In genomic region chr16:588639-588888, GRCh38 we compare ENCODE assay signal across 2 cellular contexts.
A peak's percentile ranks its signal among the peaks of the same experiment; 100 is the strongest.
TF ChIP-seq lines count a peak whose summit lies in the region.

No MANE protein-coding gene starts in this region.

TF ChIP-seq in SK-N-SH treated with all-trans-retinoic acid at 6 μM for 48 hours, 23 proteins besides CTCF, POLR2A, EP300 and RAD21:
- TF ChIP-seq BACH2 (CRISPR knock-in tag; IDR thresholded peaks at IDR 0.05; ENCODE audit: borderline replicate concordance) (no peak), ISL1 (CRISPR knock-in tag; IDR thresholded peaks at IDR 0.05) (no peak), OSR1 (CRISPR knock-in tag; IDR thresholded peaks at IDR 0.05) (no peak), TSHZ2 (CRISPR knock-in tag; IDR thresholded peaks at IDR 0.05) (no peak), SNAI2 (CRISPR knock-in tag; IDR thresholded peaks at IDR 0.05) (no peak)

TF ChIP-seq in K562, 482 proteins besides CTCF, POLR2A, EP300 and RAD21:
- TF ChIP-seq FOXM1 (IDR thresholded peaks at IDR 0.05; ENCODE audit: low read depth), result no peak
- TF ChIP-seq FOXM1 (CRISPR knock-in tag; IDR thresholded peaks at IDR 0.05; ENCODE audit: low read depth), result 0 out of 2 replicates have a peak, but pooled peaks have one; percentile 69
- TF ChIP-seq ZNF12 (CRISPR knock-in tag; IDR thresholded peaks at IDR 0.05), result no peak
- 0 out of 2 replicates have a peak, but pooled peaks have one; percentile 5 for TF ChIP-seq ZBTB17 (CRISPR knock-in tag; IDR thresholded peaks at IDR 0.05)
- no peak for TF ChIP-seq ZNF41 (CRISPR knock-in tag; conservative IDR thresholded peaks at IDR 0.05)
- TF ChIP-seq POU5F1 (IDR thresholded peaks at IDR 0.05; ENCODE audit: borderline replicate concordance, low read depth, low read length, partially characterized antibody), result no peak
- 0 out of 2 replicates have a peak, but pooled peaks have one; percentile 35 for TF ChIP-seq BRD4 (IDR thresholded peaks at IDR 0.05)
- no peak for TF ChIP-seq PURB (CRISPR knock-in tag; IDR thresholded peaks at IDR 0.05; ENCODE audit: low read depth)
- no peak for TF ChIP-seq ELF1 (tag; IDR thresholded peaks at IDR 0.05)
- TF ChIP-seq MYBL2 (IDR thresholded peaks at IDR 0.05; ENCODE audit: low read depth), result no peak
- no peak for TF ChIP-seq MYBL2 (CRISPR knock-in tag; IDR thresholded peaks at IDR 0.05; ENCODE audit: borderline replicate concordance)
- TF ChIP-seq SMAD3 (CRISPR knock-in tag; conservative IDR thresholded peaks at IDR 0.05), result no peak
- no peak for TF ChIP-seq ARID3B (CRISPR knock-in tag; IDR thresholded peaks at IDR 0.05; ENCODE audit: borderline replicate concordance)
- TF ChIP-seq ZNF124 (CRISPR knock-in tag; IDR thresholded peaks at IDR 0.05), result no peak
- TF ChIP-seq ZBTB7A (IDR thresholded peaks at IDR 0.05; ENCODE audit: borderline replicate concordance, control insufficient read depth, low read depth, low read length), result 0 out of 2 replicates have a peak, but pooled peaks have one; percentile 9
- TF ChIP-seq ZNF277 (CRISPR knock-in tag; IDR thresholded peaks at IDR 0.05; ENCODE audit: borderline replicate concordance), result no peak
- no peak for TF ChIP-seq ZNF699 (CRISPR knock-in tag; IDR thresholded peaks at IDR 0.05; ENCODE audit: insufficient replicate concordance)
- TF ChIP-seq ZNF431 (CRISPR knock-in tag; IDR thresholded peaks at IDR 0.05), result peak; percentile 23; the same call in 1 of the 2 replicates
- no peak for TF ChIP-seq FOXK1 (CRISPR knock-in tag; IDR thresholded peaks at IDR 0.05; ENCODE audit: borderline replicate concordance)
- no peak for TF ChIP-seq TARDBP (IDR thresholded peaks at IDR 0.05)
- peak; percentile 91 for TF ChIP-seq HNRNPLL (IDR thresholded peaks at IDR 0.05; ENCODE audit: low read depth, low read length, poor library complexity, severe bottlenecking)
- TF ChIP-seq SFPQ (IDR thresholded peaks at IDR 0.05; ENCODE audit: low read depth, low read length), result no peak
- TF ChIP-seq MYNN (IDR thresholded peaks at IDR 0.05), result no peak
- TF ChIP-seq MYNN (CRISPR knock-in tag; IDR thresholded peaks at IDR 0.05), result no peak
- no peak for TF ChIP-seq L3MBTL2 (IDR thresholded peaks at IDR 0.05)
- TF ChIP-seq ILF3 (IDR thresholded peaks at IDR 0.05; ENCODE audit: borderline replicate concordance), result no peak
- no peak for TF ChIP-seq SPI1 (IDR thresholded peaks at IDR 0.05; ENCODE audit: borderline replicate concordance, low read depth, low read length)
- TF ChIP-seq CXXC5 (CRISPR knock-in tag; IDR thresholded peaks at IDR 0.05), result no peak
- no peak for TF ChIP-seq PKNOX1 (IDR thresholded peaks at IDR 0.05)
- no peak for TF ChIP-seq IRF2 (CRISPR knock-in tag; IDR thresholded peaks at IDR 0.05)
- TF ChIP-seq TAF7 (tag; IDR thresholded peaks at IDR 0.05), result no peak
- TF ChIP-seq ZBTB12 (CRISPR knock-in tag; IDR thresholded peaks at IDR 0.05), result no peak
- TF ChIP-seq NCOA1 (IDR thresholded peaks at IDR 0.05; ENCODE audit: low read depth), result no peak; the same call in 1 of the 2 replicates
- no peak for TF ChIP-seq ZBTB9 (CRISPR knock-in tag; IDR thresholded peaks at IDR 0.05)
- no peak for TF ChIP-seq BCL6 (CRISPR knock-in tag; IDR thresholded peaks at IDR 0.05)
- no peak for TF ChIP-seq ZNF165 (CRISPR knock-in tag; IDR thresholded peaks at IDR 0.05; ENCODE audit: borderline replicate concordance)
- no peak for TF ChIP-seq ZNF274 (IDR thresholded peaks at IDR 0.05; ENCODE audit: borderline replicate concordance, low read depth, low read length)
- TF ChIP-seq MYC (IDR thresholded peaks at IDR 0.05; ENCODE audit: low read depth, low read length), result no peak
- TF ChIP-seq MYC (CRISPR knock-in tag; IDR thresholded peaks at IDR 0.05; ENCODE audit: borderline replicate concordance, low read depth), result 0 out of 2 replicates have a peak, but pooled peaks have one; percentile 9
- no peak for TF ChIP-seq TSC22D4 (tag; IDR thresholded peaks at IDR 0.05)
- TF ChIP-seq BCOR (IDR thresholded peaks at IDR 0.05), result no peak
- no peak for TF ChIP-seq U2AF2 (optimal IDR thresholded peaks at IDR 0.05; ENCODE audit: low read depth, low read length)
- no peak for TF ChIP-seq NCOA2 (IDR thresholded peaks at IDR 0.05; ENCODE audit: partially characterized antibody in 2 of 2)
- TF ChIP-seq NR3C1 (CRISPR knock-in tag; IDR thresholded peaks at IDR 0.05), result no peak
- TF ChIP-seq BHLHE40 (IDR thresholded peaks at IDR 0.05; ENCODE audit: low read length), result no peak
- no peak for TF ChIP-seq BCLAF1 (IDR thresholded peaks at IDR 0.05; ENCODE audit: borderline replicate concordance in 1 of 2, control insufficient read depth in 1 of 2, low read depth in 2 of 2, low read length in 1 of 2)
- no peak for TF ChIP-seq TEAD4 (IDR thresholded peaks at IDR 0.05; ENCODE audit: low read length)
- TF ChIP-seq TEAD4 (CRISPR knock-in tag; IDR thresholded peaks at IDR 0.05; ENCODE audit: borderline replicate concordance), result peak; percentile 1; the same call in 1 of the 2 replicates
- TF ChIP-seq NR4A1 (CRISPR knock-in tag; IDR thresholded peaks at IDR 0.05), result no peak
- TF ChIP-seq NR4A1 (tag; IDR thresholded peaks at IDR 0.05), result no peak
- TF ChIP-seq ZBTB26 (CRISPR knock-in tag; IDR thresholded peaks at IDR 0.05), result no peak
- TF ChIP-seq FOSL1 (tag; conservative IDR thresholded peaks at IDR 0.05), result peak; percentile 11; the same call in 1 of the 2 replicates
